ENCODE assay signal across 1 cellular context in genomic region chr12:52231305-52232232, GRCh38.
TF ChIP-seq lines count a peak whose summit lies in the region.

No MANE protein-coding gene starts in this region.

TF ChIP-seq in GM23338, 12 proteins besides CTCF, POLR2A, EP300 and RAD21:
- no peak for TF ChIP-seq ZNF114 (CRISPR knock-in tag; IDR thresholded peaks at IDR 0.05)
- TF ChIP-seq ZNF462 (CRISPR knock-in tag; IDR thresholded peaks at IDR 0.05) = no peak
- TF ChIP-seq NANOG (IDR thresholded peaks at IDR 0.05; ENCODE audit: borderline replicate concordance) = no peak
- TF ChIP-seq ZNF331 (CRISPR knock-in tag; IDR thresholded peaks at IDR 0.05; ENCODE audit: low read depth) = no peak
- TF ChIP-seq REST (IDR thresholded peaks at IDR 0.05; ENCODE audit: unreplicated experiment) = no peak
- TF ChIP-seq JUNB (IDR thresholded peaks at IDR 0.05; ENCODE audit: unreplicated experiment) = no peak
- no peak for TF ChIP-seq CREB1 (CRISPR knock-in tag; IDR thresholded peaks at IDR 0.05; ENCODE audit: low read depth)
- TF ChIP-seq POLR2AphosphoS5 (IDR thresholded peaks at IDR 0.05; ENCODE audit: low read depth) = no peak
- TF ChIP-seq EZH2 (IDR thresholded peaks at IDR 0.05; ENCODE audit: low read depth, unreplicated experiment) = no peak
- TF ChIP-seq STAT1 (IDR thresholded peaks at IDR 0.05; ENCODE audit: unreplicated experiment) = no peak
- TF ChIP-seq EZH2phosphoT487 (IDR thresholded peaks at IDR 0.05; ENCODE audit: unreplicated experiment) = no peak
- TF ChIP-seq ETS1 (IDR thresholded peaks at IDR 0.05) = no peak
